ENCODE assay signal across 36 cellular contexts in the genomic region with DNA sequence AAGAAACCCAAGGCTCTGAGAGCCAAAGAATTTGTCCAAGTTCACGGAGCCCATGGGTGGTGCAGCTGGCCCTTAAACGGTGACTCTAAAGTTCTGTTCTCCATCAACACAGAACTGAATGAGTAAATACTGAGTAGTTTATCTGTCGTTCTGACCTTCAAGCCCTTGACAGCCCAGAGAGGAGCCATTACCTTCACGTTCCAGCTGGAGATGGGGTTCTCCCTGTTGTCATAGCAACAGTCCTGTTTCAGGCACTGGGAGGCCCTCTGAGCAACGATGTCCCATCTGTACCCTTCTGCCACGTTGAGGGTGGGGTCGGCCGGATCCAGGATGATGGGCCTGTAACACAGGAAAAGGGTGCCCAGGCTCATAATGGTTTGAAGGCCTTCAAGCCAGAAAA. TPM values are rescaled to one million over a fixed set of nuclear protein-coding genes. Genes with fewer than 3 reads are reported as not detected.
"Had no signal": no experiment of that assay in that cellular context is flagged by ENCODE, and none has a peak within 500 bp of the region (broad histone marks: within the 10 kb centered on the region; RNA-seq: fewer than 3 reads in every experiment).

No MANE protein-coding gene starts in this region.

- H3K27me3 ChIP-seq: dorsolateral prefrontal cortex, esophagus muscularis mucosa, foreskin keratinocyte, gastrocnemius medialis, heart left ventricle had no signal

- H3K4me1 Mint-ChIP-seq: activated B cell treated with CpG ODN at 0.5 μM for 24 hours; activated T-helper 17 cell treated with anti-CD3 and anti-CD28 coated beads, Interleukin-2, amount 50 U/mL, for 72 hours; T-helper 17 cell had no signal

- H3K4me1 ChIP-seq: esophagus muscularis mucosa, foreskin keratinocyte, gastrocnemius medialis, heart left ventricle had no signal

- H3K36me3 ChIP-seq: brain microvascular endothelial cell, gastrocnemius medialis, WERI-Rb-1 had no signal

- DNase-seq: activated B cell treated with CpG ODN at 0.5 μM for 24 hours; activated CD4-positive, alpha-beta T cell treated with anti-CD3 and anti-CD28 coated beads for 48 hours; activated CD4-positive, alpha-beta T cell treated with anti-CD3 and anti-CD28 coated beads, Interleukin-2, amount 50 U/mL, for 1 hour; activated CD4-positive, alpha-beta T cell treated with anti-CD3 and anti-CD28 coated beads, Interleukin-2, amount 50 U/mL, for 48 hours; activated CD8-positive, alpha-beta memory T cell treated with anti-CD3 and anti-CD28 coated beads for 24 hours; activated CD8-positive, alpha-beta T cell treated with anti-CD3 and anti-CD28 coated beads for 36 hours; activated effector memory CD4-positive, alpha-beta T cell treated with Interleukin-2 at 50 U/mL for 16 hours; activated gamma-delta T cell treated with Interleukin-2 at 50 U/mL for 16 hours; activated naive CD4-positive, alpha-beta T cell treated with anti-CD3 and anti-CD28 coated beads, Interleukin-2, amount 50 U/mL, for 16 hours; activated naive CD4-positive, alpha-beta T cell treated with Interleukin-2 at 50 U/mL for 16 hours; activated T-cell treated with anti-CD3 and anti-CD28 coated beads, Interleukin-2, amount 50 U/mL, for 4 hours; amniotic stem cell; anterior cingulate cortex; brain microvascular endothelial cell; dorsolateral prefrontal cortex; effector memory CD4-positive, alpha-beta T cell; erythroblast; foreskin keratinocyte; gastrocnemius medialis; glutamatergic neuron; heart left ventricle; T-helper 17 cell; T1000; WERI-Rb-1 had no signal

- ATAC-seq: activated CD4-positive, CD25-positive, alpha-beta regulatory T cell treated with anti-CD3 and anti-CD28 coated beads, Interleukin-2, amount 50 U/mL, for 24 hours; activated CD8-positive, alpha-beta T cell treated with anti-CD3 and anti-CD28 coated beads for 36 hours; activated T-cell treated with anti-CD3 and anti-CD28 coated beads, Interleukin-2, amount 50 U/mL, for 4 hours; activated T-helper 17 cell treated with anti-CD3 and anti-CD28 coated beads, Interleukin-2, amount 50 U/mL, for 72 hours; foreskin keratinocyte; gastrocnemius medialis; heart left ventricle; T-helper 17 cell had no signal

- H3K4me3 Mint-ChIP-seq: activated B cell treated with CpG ODN at 0.5 μM for 24 hours; activated CD8-positive, alpha-beta T cell treated with anti-CD3 and anti-CD28 coated beads for 36 hours; activated naive CD8-positive, alpha-beta T cell; activated T-cell treated with anti-CD3 and anti-CD28 coated beads, Interleukin-2, amount 50 U/mL, for 4 hours; activated T-helper 17 cell treated with anti-CD3 and anti-CD28 coated beads, Interleukin-2, amount 50 U/mL, for 72 hours; central memory CD8-positive, alpha-beta T cell; dendritic cell treated with granulocyte-macrophage colony-stimulating factor and Interleukin-4, amounts not matched to agents 40 ng/mL and 50 ng/mL, for 4 days; T-helper 2 cell treated with Interferon-gamma antibody and Interleukin-4, amounts not matched to agents 5 μg/mL and 100 μg/mL, for 36 hours had no signal

- H3K27me3 Mint-ChIP-seq: activated CD8-positive, alpha-beta T cell treated with anti-CD3 and anti-CD28 coated beads for 36 hours; activated naive CD8-positive, alpha-beta T cell; activated T-helper 17 cell treated with anti-CD3 and anti-CD28 coated beads, Interleukin-2, amount 50 U/mL, for 72 hours; central memory CD8-positive, alpha-beta T cell; dendritic cell treated with granulocyte-macrophage colony-stimulating factor and Interleukin-4, amounts not matched to agents 40 ng/mL and 50 ng/mL, for 4 days; T-helper 17 cell had no signal

- H3K4me3 ChIP-seq: coronary artery, dorsolateral prefrontal cortex, esophagus muscularis mucosa, gastrocnemius medialis, heart left ventricle had no signal

- H3K9me3 Mint-ChIP-seq: activated B cell treated with CpG ODN at 0.5 μM for 24 hours; activated CD8-positive, alpha-beta T cell treated with anti-CD3 and anti-CD28 coated beads for 36 hours; activated T-cell treated with anti-CD3 and anti-CD28 coated beads, Interleukin-2, amount 50 U/mL, for 4 hours; activated T-helper 17 cell treated with anti-CD3 and anti-CD28 coated beads, Interleukin-2, amount 50 U/mL, for 72 hours; central memory CD8-positive, alpha-beta T cell; dendritic cell treated with granulocyte-macrophage colony-stimulating factor and Interleukin-4, amounts not matched to agents 40 ng/mL and 50 ng/mL, for 4 days; T-helper 2 cell treated with Interferon-gamma antibody and Interleukin-4, amounts not matched to agents 5 μg/mL and 100 μg/mL, for 36 hours had no signal

- H3K27ac ChIP-seq: brain microvascular endothelial cell, coronary artery, dorsolateral prefrontal cortex, esophagus muscularis mucosa, foreskin keratinocyte, gastrocnemius medialis, heart left ventricle, WERI-Rb-1 had no signal

- H3K27ac Mint-ChIP-seq: activated B cell treated with CpG ODN at 0.5 μM for 24 hours; activated CD8-positive, alpha-beta T cell treated with anti-CD3 and anti-CD28 coated beads for 36 hours; activated naive CD8-positive, alpha-beta T cell; dendritic cell treated with granulocyte-macrophage colony-stimulating factor and Interleukin-4, amounts not matched to agents 40 ng/mL and 50 ng/mL, for 4 days; T-helper 2 cell treated with Interferon-gamma antibody and Interleukin-4, amounts not matched to agents 5 μg/mL and 100 μg/mL, for 36 hours had no signal

- H3K9me3 ChIP-seq: esophagus muscularis mucosa, gastrocnemius medialis, heart left ventricle had no signal

RNA-seq across cellular contexts. Expression of a gene that starts 45.5 kb away (rescaled TPM):
- total RNA-seq: activated B cell treated with CpG ODN at 0.5 μM for 24 hours; activated CD8-positive, alpha-beta T cell treated with anti-CD3 and anti-CD28 coated beads for 36 hours; activated T-cell treated with anti-CD3 and anti-CD28 coated beads, Interleukin-2, amount 50 U/mL, for 4 hours; activated T-helper 17 cell treated with anti-CD3 and anti-CD28 coated beads, Interleukin-2, amount 50 U/mL, for 72 hours; astrocyte; bronchial epithelial cell; cardiac septum; cerebellum; dorsolateral prefrontal cortex; esophagus muscularis mucosa; foreskin keratinocyte; heart left ventricle; T-helper 17 cell had no signal
- polyA plus RNA-seq: foreskin keratinocyte had no signal
